18 cellular contexts compared by ENCODE assay signal in the genomic region with DNA sequence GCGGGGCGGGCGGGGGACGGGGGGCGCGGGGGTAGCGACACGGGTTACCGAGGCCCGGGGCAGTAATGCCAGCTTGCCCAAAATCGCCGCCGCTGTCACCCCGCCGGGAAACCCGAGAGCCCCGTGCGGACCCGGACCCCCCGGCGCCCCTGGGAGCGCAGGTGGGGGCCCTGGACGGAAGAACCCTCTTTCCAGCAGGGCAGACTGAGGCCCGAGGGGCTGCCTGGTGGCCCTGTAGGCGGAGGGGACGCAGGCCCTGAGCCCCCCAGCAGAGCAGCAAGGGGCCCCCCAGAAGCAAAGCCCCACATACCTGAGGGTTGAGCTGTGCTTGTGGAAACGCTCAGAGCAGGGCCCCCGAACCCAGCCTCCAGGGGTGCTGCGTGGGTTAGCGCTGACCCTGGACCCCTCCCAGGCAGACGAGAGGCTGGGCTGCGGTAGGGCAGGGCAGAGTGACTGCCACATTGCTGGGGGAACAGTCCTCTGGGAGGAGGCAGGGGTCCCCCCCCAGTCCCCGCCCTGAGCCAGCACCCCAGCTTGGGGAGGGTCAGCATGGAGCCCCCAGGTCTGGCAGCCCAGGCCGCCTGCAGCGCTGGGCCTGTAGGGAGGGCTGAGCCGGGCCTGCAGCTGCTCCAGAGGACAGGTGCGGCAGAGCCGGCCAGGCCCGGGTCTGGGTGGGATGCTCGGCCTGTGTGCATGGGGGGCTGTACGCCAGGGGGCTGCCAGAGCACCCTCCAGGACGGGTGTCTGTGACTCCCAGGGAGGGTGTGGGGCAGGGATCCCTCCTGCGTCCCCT. TPM values are rescaled to one million over a fixed set of nuclear protein-coding genes. Genes with fewer than 3 reads are reported as not detected.
DNase-seq lines count a peak whose midpoint lies in the region; ATAC-seq and TF ChIP-seq lines count a peak whose summit lies in the region.
"Had no signal": no experiment of that assay in that cellular context is flagged by ENCODE, and none has a peak within 500 bp of the region (broad histone marks: within the 10 kb centered on the region; RNA-seq: fewer than 3 reads in every experiment).

No MANE protein-coding gene starts in this region.

- TF ChIP-seq CTCF in HCT116 (IDR thresholded peaks at IDR 0.05 in 2 of 3, conservative IDR thresholded peaks at IDR 0.05 in 1 of 3; ENCODE audit: borderline replicate concordance in 1 of 3, insufficient read depth in 1 of 3, low read depth in 2 of 3, low read length in 2 of 3) (no peak), lower lobe of right lung (IDR thresholded peaks at IDR 0.05) (no peak), smooth muscle cell (IDR thresholded peaks at IDR 0.05; ENCODE audit: borderline replicate concordance, insufficient read depth, poor library complexity, severe bottlenecking) (no peak), HFFc6 (IDR thresholded peaks at IDR 0.05) (no peak)

- RAD21 ChIA-PET in HCT116 (lab: Charles Lee; ENCODE audit: low non-redundant PET in 1 of 2, low total read pairs in 2 of 2, uncharacterized antibody in 2 of 2, unreplicated experiment in 2 of 2): no interaction called here

- H3K4me1 Mint-ChIP-seq in HFFc6 (ENCODE audit: low read depth): no peaks in the 10 kb centered on the region
- H3K4me1 Mint-ChIP-seq: activated B cell treated with CpG ODN at 0.5 μM for 24 hours had no signal

- no peak for DNase-seq in HCT116 (ENCODE audit: low read depth, low spot score)
- DNase-seq in lower lobe of right lung: no peak
- no peak for DNase-seq in smooth muscle cell (lab: John Stamatoyannopoulos, UW; ENCODE audit: unreplicated experiment)
- no peak for DNase-seq in HFFc6
- DNase-seq: activated B cell treated with CpG ODN at 0.5 μM for 24 hours; activated naive CD4-positive, alpha-beta T cell treated with anti-CD3 and anti-CD28 coated beads, Interleukin-2, amount 50 U/mL, for 16 hours; AML-193; DMS79; Kasumi-1; naive thymus-derived CD4-positive, alpha-beta T cell; NCI-H1930; NCI-H510A treated with DMSO at 0.1 percent for 48 hours; small intestine had no signal

- WGBS in ectodermal cell, 2 experiments: 56 to 58% methylated on average over 43 of the region's 43 CpGs
- 69% methylated on average over 38 of the region's 43 CpGs for WGBS in smooth muscle cell (ENCODE audit: low lambda C conversion rate)

- peak overlapping the region; percentile 13 to 49; a peak in 1 of 4 replicates for H3K4me3 ChIP-seq in HCT116 (replicated peaks in 1 of 2; ENCODE audit: low read depth in 1 of 2, low read length in 2 of 2)
- H3K4me3 ChIP-seq in ectodermal cell (ENCODE audit: insufficient read depth, low read depth, low read length): peak overlapping the region; percentile 16
- peak overlapping the region; percentile 50 for H3K4me3 ChIP-seq in lower lobe of right lung
- peak overlapping the region; percentile 41 for H3K4me3 ChIP-seq in smooth muscle cell

- POLR2A ChIA-PET in HCT116 (lab: Charles Lee): no interaction called here

- no peak overlapping the region for H2AFZ ChIP-seq in HCT116 (ENCODE audit: low read depth, low read length, poor library complexity, severe bottlenecking)
- H2AFZ ChIP-seq in smooth muscle cell (ENCODE audit: low read depth): no peak overlapping the region

- H3K4me3 Mint-ChIP-seq in HFFc6: no peak overlapping the region

- peaks cover 4 to 10% of the 10 kb centered on the region in 2 experiments; a peak in 2 of 4 replicates for H3K4me1 ChIP-seq in HCT116 (ENCODE audit: control insufficient read depth in 1 of 2, insufficient read depth in 2 of 2, low read length in 2 of 2)
- peaks cover 10% of the 10 kb centered on the region for H3K4me1 ChIP-seq in ectodermal cell (ENCODE audit: control insufficient read depth, insufficient read depth, low read length)
- peaks cover 9% of the 10 kb centered on the region for H3K4me1 ChIP-seq in lower lobe of right lung
- no peaks in the 10 kb centered on the region for H3K4me1 ChIP-seq in smooth muscle cell (ENCODE audit: low read depth)

- H3K36me3 ChIP-seq in HCT116 (ENCODE audit: control insufficient read depth in 1 of 2, insufficient read depth in 2 of 2, low read length in 2 of 2) (no peaks in the 10 kb centered on the region), ectodermal cell (ENCODE audit: control insufficient read depth, insufficient read depth, low read length) (no peaks in the 10 kb centered on the region), lower lobe of right lung (no peaks in the 10 kb centered on the region), smooth muscle cell (ENCODE audit: low read depth) (no peaks in the 10 kb centered on the region)

- H3F3A ChIP-seq in smooth muscle cell (ENCODE audit: low read depth): no peaks in the 10 kb centered on the region

- no peaks in the 10 kb centered on the region for H3K9me3 Mint-ChIP-seq in HFFc6
- H3K9me3 Mint-ChIP-seq: activated B cell treated with CpG ODN at 0.5 μM for 24 hours had no signal

- H3K9me3 ChIP-seq in HCT116 (ENCODE audit: control insufficient read depth in 1 of 2, insufficient read depth in 1 of 2, low read depth in 1 of 2, low read length in 2 of 2) (peaks cover 0 to 5% of the 10 kb centered on the region in 2 experiments; a peak in 1 of 4 replicates), ectodermal cell (ENCODE audit: control insufficient read depth, low read length) (no peaks in the 10 kb centered on the region), lower lobe of right lung (no peaks in the 10 kb centered on the region), smooth muscle cell (replicated peaks; ENCODE audit: low read depth) (no peaks in the 10 kb centered on the region)

- H3K36me3 Mint-ChIP-seq in HFFc6 (ENCODE audit: low read depth): no peaks in the 10 kb centered on the region

- H3K4me2 ChIP-seq in HCT116 (ENCODE audit: low read length) (peak overlapping the region; percentile 71), smooth muscle cell (peak overlapping the region; percentile 92)

- H3K27me3 ChIP-seq in HCT116 (ENCODE audit: insufficient read depth, low read length) (no peaks in the 10 kb centered on the region), ectodermal cell (ENCODE audit: control insufficient read depth, insufficient read depth, low read length, poor library complexity, severe bottlenecking) (peaks cover 37% of the 10 kb centered on the region), lower lobe of right lung (ENCODE audit: low read depth) (peaks cover 34% of the 10 kb centered on the region), smooth muscle cell (ENCODE audit: low read depth) (peaks cover 31% of the 10 kb centered on the region)

- TF ChIP-seq POLR2A in HCT116 (IDR thresholded peaks at IDR 0.05; ENCODE audit: borderline replicate concordance, extremely low read depth, insufficient read depth, insufficient read length): no peak

- no peak overlapping the region for H3K27ac Mint-ChIP-seq in HFFc6
- H3K27ac Mint-ChIP-seq: activated B cell treated with CpG ODN at 0.5 μM for 24 hours had no signal

- no peak for TF ChIP-seq RAD21 in HCT116 (IDR thresholded peaks at IDR 0.05; ENCODE audit: low read depth)

- H4K20me1 ChIP-seq in HCT116 (ENCODE audit: insufficient read depth): no peaks in the 10 kb centered on the region
- H4K20me1 ChIP-seq in smooth muscle cell (ENCODE audit: low read depth): no peaks in the 10 kb centered on the region

- H3K9me2 ChIP-seq in HCT116 (ENCODE audit: insufficient read depth): no peaks in the 10 kb centered on the region

- BruUV-seq in HCT116 (replicated peaks; lab: Mats Ljungman, UMichigan): no TSS peak

- H3K9ac ChIP-seq in HCT116 (ENCODE audit: low read length): peak overlapping the region; percentile 35; the same call in 1 of the 2 replicates
- no peak overlapping the region for H3K9ac ChIP-seq in smooth muscle cell (ENCODE audit: low read depth)

- H3K79me2 ChIP-seq in HCT116 (ENCODE audit: insufficient read depth, low read length) (no peaks in the 10 kb centered on the region), smooth muscle cell (ENCODE audit: low read depth) (no peaks in the 10 kb centered on the region)

- H3K27me3 Mint-ChIP-seq in HFFc6 (ENCODE audit: insufficient read depth): peaks cover 24% of the 10 kb centered on the region

- CTCF ChIA-PET in HCT116 (lab: Charles Lee): interaction anchor here (0.7 to 0.9 kb wide), 2 partner anchors 17 to 22 kb away, joined by 3 read pairs; no protein-coding TSS in a partner anchor

- H3K27ac ChIP-seq in HCT116 (ENCODE audit: low read depth, low read length) (no peak overlapping the region; the same call in 1 of the 2 replicates), ectodermal cell (ENCODE audit: insufficient read depth, low read depth, low read length, poor library complexity, severe bottlenecking) (no peak overlapping the region), lower lobe of right lung (no peak overlapping the region), smooth muscle cell (ENCODE audit: low read depth) (no peak overlapping the region)

- intact Hi-C loops in HCT116 (cut with micrococcal nuclease) (no loop called here), lower lobe of right lung (cut with DNase I) (no loop called here)

- ATAC-seq in HCT116 (no peak), lower lobe of right lung (no peak), HG02642 (IDR thresholded peaks at IDR 0.05; ENCODE audit: poor library complexity, unreplicated experiment) (no peak), HG03108 (IDR thresholded peaks at IDR 0.05; ENCODE audit: unreplicated experiment) (no peak), GM21619 (IDR thresholded peaks at IDR 0.05; ENCODE audit: unreplicated experiment) (no peak)
- ATAC-seq: naive thymus-derived CD4-positive, alpha-beta T cell had no signal

TF ChIP-seq in HCT116, 20 proteins besides CTCF, POLR2A, EP300 and RAD21 (continues in another document):
- TF ChIP-seq SP1 (IDR thresholded peaks at IDR 0.05; ENCODE audit: low read depth) (no peak), ATF3 (IDR thresholded peaks at IDR 0.05) (no peak)

RNA-seq across cellular contexts. Expression of gene DOK7, which starts 0.6 kb away (rescaled TPM):
- 2.4 TPM for total RNA-seq in HCT116 (2021; ENCODE audit: unreplicated experiment)
- 1.4 and 1.8 TPM in 2 replicates for polyA plus RNA-seq in HCT116 (2012)
- polyA plus RNA-seq in ectodermal cell (2013, experiment 1 of 4): not detected
- polyA plus RNA-seq in ectodermal cell (2013, experiment 2 of 4): 0.25 TPM
- polyA plus RNA-seq in ectodermal cell (2013, experiment 3 of 4): 0.11 TPM
- polyA plus RNA-seq in ectodermal cell (2013, experiment 4 of 4): 0.16 TPM
- 4.0 TPM for total RNA-seq in lower lobe of right lung
- total RNA-seq in smooth muscle cell: not detected in 2 replicates
- 1.4 TPM in 1 of 2 replicates, not detected in the other for polyA plus RNA-seq in smooth muscle cell
- total RNA-seq in HFFc6 (2021; fragmentation: NEBNext Ultra II Directional; extraction: Animal tissue kit (Norgen Biotek cat#: 25700)): not detected
- total RNA-seq: naive thymus-derived CD4-positive, alpha-beta T cell had no signal
- polyA plus RNA-seq: naive thymus-derived CD4-positive, alpha-beta T cell had no signal

RNA-seq across cellular contexts. Expression of gene HGFAC, which starts 22.0 kb away (rescaled TPM):
- total RNA-seq in HCT116 (2021; ENCODE audit: unreplicated experiment) (1.1 TPM), lower lobe of right lung (1.0 TPM), smooth muscle cell (0.27 and 0.58 TPM in 2 replicates)
- 0.14 and 0.59 TPM in 2 replicates for polyA plus RNA-seq in HCT116 (2012)
- 2.1 TPM for polyA plus RNA-seq in ectodermal cell (2013, experiment 1 of 4)
- 1.2 TPM for polyA plus RNA-seq in ectodermal cell (2013, experiment 2 of 4)
- polyA plus RNA-seq in ectodermal cell (2013, experiment 3 of 4): 0.85 TPM
- polyA plus RNA-seq in ectodermal cell (2013, experiment 4 of 4): 0.61 TPM
- not detected in 2 replicates for polyA plus RNA-seq in smooth muscle cell
- total RNA-seq in HFFc6 (2021; fragmentation: NEBNext Ultra II Directional; extraction: Animal tissue kit (Norgen Biotek cat#: 25700)): under 1 TPM in 1 of 6 experiments, not detected in 5; 0.07 TPM
- total RNA-seq: activated B cell treated with CpG ODN at 0.5 μM for 24 hours had no signal
- polyA plus RNA-seq: keratinocyte; naive thymus-derived CD4-positive, alpha-beta T cell had no signal
